Comparison of ENCODE assay signal across 1 cellular context in genomic region chr5:107610795-107611194, GRCh38.
TF ChIP-seq lines count a peak whose summit lies in the region.

No MANE protein-coding gene starts in this region.

TF ChIP-seq in A549, 52 proteins besides CTCF, POLR2A, EP300 and RAD21 (continued from another document):
- TF ChIP-seq BCL3 (IDR thresholded peaks at IDR 0.05): no peak
- TF ChIP-seq FOSL2 (IDR thresholded peaks at IDR 0.05): no peak
- peak; percentile 55 for TF ChIP-seq FOSL2 (CRISPR knock-in tag; IDR thresholded peaks at IDR 0.05)
- no peak for TF ChIP-seq RARB (CRISPR knock-in tag; IDR thresholded peaks at IDR 0.05)
- TF ChIP-seq ELK1 (IDR thresholded peaks at IDR 0.05; ENCODE audit: low read depth, low read length): no peak
- peak; percentile 73; the same call in 1 of the 2 replicates for TF ChIP-seq RFX5 (IDR thresholded peaks at IDR 0.05)
